Comparison of ENCODE assay signal across 37 cellular contexts in the genomic region with DNA sequence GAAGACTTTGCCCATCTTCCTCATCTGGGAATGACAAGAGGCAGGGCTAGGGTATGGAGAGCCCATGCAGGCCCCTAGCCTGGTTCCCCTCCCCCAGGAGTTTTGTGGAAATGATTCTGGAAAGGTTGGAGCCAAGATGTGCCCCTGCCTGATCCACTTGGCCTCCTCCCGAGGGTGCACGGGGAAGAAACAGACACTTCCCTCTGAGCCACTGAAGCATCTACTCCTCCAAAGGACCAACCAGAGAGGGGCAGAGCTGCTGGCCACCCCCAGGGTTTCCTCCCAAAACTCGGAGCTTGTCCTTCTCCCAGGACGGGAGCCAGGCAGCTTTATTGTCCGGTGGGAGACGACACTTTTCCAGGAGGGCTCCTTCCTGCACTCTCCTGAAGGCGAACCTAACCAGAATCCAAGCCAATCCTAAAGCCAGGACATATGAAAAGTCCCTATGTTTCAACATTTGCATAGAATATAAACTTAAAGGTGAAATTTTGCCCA.
"Had no signal": no experiment of that assay in that cellular context is flagged by ENCODE, and none has a peak within 500 bp of the region (broad histone marks: within the 10 kb centered on the region; RNA-seq: fewer than 3 reads in every experiment).

No MANE protein-coding gene starts in this region.

- H3K27ac ChIP-seq: adrenal gland, ascending aorta, cardiac muscle cell, VCaP had no signal

- ATAC-seq: activated CD8-positive, alpha-beta T cell treated with anti-CD3 and anti-CD28 coated beads for 36 hours; activated naive CD4-positive, alpha-beta T cell treated with anti-CD3 and anti-CD28 coated beads, Interleukin-2, amount 50 U/mL, for 72 hours; activated T-cell treated with anti-CD3 and anti-CD28 coated beads, Interleukin-2, amount 50 U/mL, for 4 hours; activated T-cell treated with anti-CD3 and anti-CD28 coated beads, Interleukin-2, amount 50 U/mL, for 72 hours; activated T-helper 17 cell treated with anti-CD3 and anti-CD28 coated beads, Interleukin-2, amount 50 U/mL, for 72 hours had no signal

- H3K27me3 Mint-ChIP-seq: activated CD8-positive, alpha-beta T cell treated with anti-CD3 and anti-CD28 coated beads for 36 hours had no signal

- H3K27me3 ChIP-seq: adrenal gland, ascending aorta, cardiac muscle cell had no signal

- H3K4me3 Mint-ChIP-seq: activated B cell treated with CpG ODN at 0.5 μM for 24 hours; activated CD4-positive, alpha-beta memory T cell treated with anti-CD3 and anti-CD28 coated beads for 36 hours; activated CD4-positive, alpha-beta T cell treated with anti-CD3 and anti-CD28 coated beads, Interleukin-2, amount 10 ng/mL, durations not matched to agents 24 days and 14 days; activated CD8-positive, alpha-beta T cell treated with anti-CD3 and anti-CD28 coated beads for 36 hours; activated naive CD4-positive, alpha-beta T cell treated with anti-CD3 and anti-CD28 coated beads for 36 hours; activated naive CD8-positive, alpha-beta T cell treated with anti-CD3 and anti-CD28 coated beads for 36 hours; activated T-cell treated with anti-CD3 and anti-CD28 coated beads, Interleukin-2, amount 50 U/mL, for 4 hours; activated T-cell treated with anti-CD3 and anti-CD28 coated beads, Interleukin-2, amount 50 U/mL, for 72 hours; activated T-helper 1 cell treated with anti-CD3 and anti-CD28 coated beads, Interleukin-12 subunit alpha, Interleukin-12 subunit beta, Interleukin-2, Interleukin-4 antibody, amounts not matched to agents 30 ng/mL and 10 ng/mL and 1 ng/mL, durations not matched to agents 14 hours and 24 hours and 36 hours; activated T-helper 17 cell treated with anti-CD3 and anti-CD28 coated beads, Interleukin-2, amount 50 U/mL, for 72 hours; brain; central memory CD8-positive, alpha-beta T cell; T-helper 1 cell treated with Interleukin-12 subunit alpha and Interleukin-12 subunit beta and Interleukin-4 antibody, amounts not matched to agents 30 μg/mL and 1 μg/mL, for 36 hours; T-helper 2 cell treated with Interferon-gamma antibody and Interleukin-4, amounts not matched to agents 5 μg/mL and 100 μg/mL, for 36 hours had no signal

- H3K9me3 ChIP-seq: adrenal gland, ascending aorta had no signal

- H3K4me1 Mint-ChIP-seq: activated B cell treated with CpG ODN at 0.5 μM for 24 hours; activated naive CD8-positive, alpha-beta T cell treated with anti-CD3 and anti-CD28 coated beads for 36 hours; activated T-helper 17 cell treated with anti-CD3 and anti-CD28 coated beads, Interleukin-2, amount 50 U/mL, for 72 hours; central memory CD8-positive, alpha-beta T cell had no signal

- H3K4me1 ChIP-seq: adrenal gland, ascending aorta had no signal

- H3K4me3 ChIP-seq: adrenal gland, ascending aorta, cardiac muscle cell had no signal

- H3K36me3 ChIP-seq: adrenal gland, ascending aorta, cardiac muscle cell had no signal

- H3K9me3 Mint-ChIP-seq: activated B cell treated with CpG ODN at 0.5 μM for 24 hours; activated CD4-positive, alpha-beta memory T cell treated with anti-CD3 and anti-CD28 coated beads for 36 hours; activated CD4-positive, alpha-beta T cell treated with anti-CD3 and anti-CD28 coated beads, Interleukin-2, amount 10 ng/mL, durations not matched to agents 24 days and 14 days; activated CD8-positive, alpha-beta T cell treated with anti-CD3 and anti-CD28 coated beads for 36 hours; activated naive CD4-positive, alpha-beta T cell treated with anti-CD3 and anti-CD28 coated beads for 36 hours; activated naive CD4-positive, alpha-beta T cell treated with anti-CD3 and anti-CD28 coated beads, Interleukin-2, amount 50 U/mL, for 72 hours; activated naive CD8-positive, alpha-beta T cell treated with anti-CD3 and anti-CD28 coated beads for 36 hours; activated T-cell treated with anti-CD3 and anti-CD28 coated beads, Interleukin-2, amount 50 U/mL, for 4 hours; activated T-cell treated with anti-CD3 and anti-CD28 coated beads, Interleukin-2, amount 50 U/mL, for 72 hours; activated T-helper 1 cell treated with anti-CD3 and anti-CD28 coated beads, Interleukin-12 subunit alpha, Interleukin-12 subunit beta, Interleukin-2, Interleukin-4 antibody, amounts not matched to agents 30 ng/mL and 10 ng/mL and 1 ng/mL, durations not matched to agents 14 hours and 24 hours and 36 hours; activated T-helper 17 cell treated with anti-CD3 and anti-CD28 coated beads, Interleukin-2, amount 50 U/mL, for 72 hours; central memory CD8-positive, alpha-beta T cell; T-helper 1 cell treated with Interleukin-12 subunit alpha and Interleukin-12 subunit beta and Interleukin-4 antibody, amounts not matched to agents 30 μg/mL and 1 μg/mL, for 36 hours; T-helper 2 cell treated with Interferon-gamma antibody and Interleukin-4, amounts not matched to agents 5 μg/mL and 100 μg/mL, for 36 hours had no signal

- DNase-seq: activated B cell treated with CpG ODN at 0.5 μM for 24 hours; activated CD4-positive, alpha-beta memory T cell treated with anti-CD3 and anti-CD28 coated beads for 36 hours; activated CD4-positive, alpha-beta T cell treated with anti-CD3 and anti-CD28 coated beads for 4 hours; activated CD4-positive, alpha-beta T cell treated with anti-CD3 and anti-CD28 coated beads, Interleukin-2, amount 10 ng/mL, durations not matched to agents 24 days and 14 days; activated CD4-positive, alpha-beta T cell treated with anti-CD3 and anti-CD28 coated beads, Interleukin-2, amount 50 U/mL, for 1 hour; activated CD4-positive, alpha-beta T cell treated with anti-CD3 and anti-CD28 coated beads, Interleukin-2, amount 50 U/mL, for 4 hours; activated CD4-positive, CD25-positive, alpha-beta regulatory T cell treated with anti-CD3 and anti-CD28 coated beads, Interleukin-2, amount 50 U/mL, for 72 hours; activated CD8-positive, alpha-beta memory T cell treated with anti-CD3 and anti-CD28 coated beads, Interleukin-2, amount 50 U/mL, for 4 hours; activated CD8-positive, alpha-beta T cell treated with anti-CD3 and anti-CD28 coated beads for 36 hours; activated effector memory CD4-positive, alpha-beta T cell treated with anti-CD3 and anti-CD28 coated beads, Interleukin-2, amount 50 U/mL, for 16 hours; activated gamma-delta T cell treated with Interleukin-2 at 50 U/mL for 16 hours; activated naive CD4-positive, alpha-beta T cell; activated naive CD4-positive, alpha-beta T cell treated with anti-CD3 and anti-CD28 coated beads for 36 hours; activated naive CD4-positive, alpha-beta T cell treated with anti-CD3 and anti-CD28 coated beads, Interleukin-2, amount 50 U/mL, for 16 hours; activated naive CD8-positive, alpha-beta T cell treated with anti-CD3 and anti-CD28 coated beads for 36 hours; activated T-cell treated with anti-CD3 and anti-CD28 coated beads for 4 hours; activated T-cell treated with anti-CD3 and anti-CD28 coated beads, Interleukin-2, amount 50 U/mL, for 1 hour; activated T-cell treated with anti-CD3 and anti-CD28 coated beads, Interleukin-2, amount 50 U/mL, for 4 hours; activated T-cell treated with anti-CD3 and anti-CD28 coated beads, Interleukin-2, amount 50 U/mL, for 72 hours; amniotic stem cell; anterior cingulate cortex; caudate nucleus; SW 1271; T-helper 1 cell; T-helper 2 cell; T-helper 9 cell had no signal

- H3K36me3 Mint-ChIP-seq: activated CD4-positive, alpha-beta memory T cell treated with anti-CD3 and anti-CD28 coated beads for 36 hours; activated naive CD4-positive, alpha-beta T cell treated with anti-CD3 and anti-CD28 coated beads, Interleukin-2, amount 50 U/mL, for 72 hours; activated naive CD8-positive, alpha-beta T cell treated with anti-CD3 and anti-CD28 coated beads for 36 hours; brain had no signal

- H3K27ac Mint-ChIP-seq: activated B cell treated with CpG ODN at 0.5 μM for 24 hours; activated CD4-positive, alpha-beta memory T cell treated with anti-CD3 and anti-CD28 coated beads for 36 hours; activated CD4-positive, alpha-beta T cell treated with anti-CD3 and anti-CD28 coated beads, Interleukin-2, amount 10 ng/mL, durations not matched to agents 24 days and 14 days; activated CD8-positive, alpha-beta T cell treated with anti-CD3 and anti-CD28 coated beads for 36 hours; activated naive CD4-positive, alpha-beta T cell treated with anti-CD3 and anti-CD28 coated beads for 36 hours; activated naive CD4-positive, alpha-beta T cell treated with anti-CD3 and anti-CD28 coated beads, Interleukin-2, amount 50 U/mL, for 72 hours; activated naive CD8-positive, alpha-beta T cell treated with anti-CD3 and anti-CD28 coated beads for 36 hours; activated T-cell treated with anti-CD3 and anti-CD28 coated beads, Interleukin-2, amount 50 U/mL, for 72 hours; activated T-helper 1 cell treated with anti-CD3 and anti-CD28 coated beads, Interleukin-12 subunit alpha, Interleukin-12 subunit beta, Interleukin-2, Interleukin-4 antibody, amounts not matched to agents 30 ng/mL and 10 ng/mL and 1 ng/mL, durations not matched to agents 14 hours and 24 hours and 36 hours; activated T-helper 17 cell treated with anti-CD3 and anti-CD28 coated beads, Interleukin-2, amount 50 U/mL, for 72 hours; brain; T-helper 1 cell treated with Interleukin-12 subunit alpha and Interleukin-12 subunit beta and Interleukin-4 antibody, amounts not matched to agents 30 μg/mL and 1 μg/mL, for 36 hours; T-helper 2 cell treated with Interferon-gamma antibody and Interleukin-4, amounts not matched to agents 5 μg/mL and 100 μg/mL, for 36 hours had no signal
